Comparison of ENCODE assay signal across 23 cellular contexts in the genomic region with DNA sequence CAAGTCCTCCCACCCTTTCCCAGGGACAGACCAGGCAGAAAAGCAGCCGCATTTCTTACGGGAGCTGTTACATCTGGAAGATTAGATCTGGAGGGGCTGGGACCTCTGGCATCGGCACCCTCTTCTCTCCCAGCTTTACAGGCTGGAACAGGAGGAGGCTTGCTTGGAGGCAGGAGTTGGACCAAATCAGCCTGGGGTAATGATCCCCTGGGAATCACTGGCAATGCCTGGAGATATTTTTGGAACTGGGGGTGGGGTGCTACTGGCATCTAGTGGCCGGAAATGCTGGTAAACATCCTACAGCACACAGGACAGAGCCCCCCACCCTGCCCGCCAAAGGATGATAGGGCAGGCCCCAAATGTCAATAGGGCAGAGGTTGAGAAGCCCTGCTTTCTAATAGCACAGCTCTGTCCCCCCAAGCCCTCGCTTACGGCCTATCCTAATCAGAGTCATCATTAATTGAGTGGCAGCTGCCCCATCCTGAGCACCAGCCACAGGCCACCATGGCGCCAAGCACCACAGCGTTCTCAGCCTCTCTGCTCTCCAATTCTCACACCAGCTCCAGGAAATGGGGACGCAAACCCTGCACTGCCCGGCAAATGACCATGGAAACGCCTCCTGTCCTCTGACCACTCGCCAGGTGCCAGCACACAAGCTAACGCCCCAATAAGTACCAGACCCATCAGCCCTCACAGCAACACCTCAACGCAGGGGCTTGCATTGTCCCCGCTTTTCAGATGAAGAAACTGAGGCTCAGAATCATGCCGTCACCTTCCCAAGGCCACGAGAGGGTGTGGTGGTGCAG. TPM values are rescaled to one million over a fixed set of nuclear protein-coding genes. Genes with fewer than 3 reads are reported as not detected.
DNase-seq lines count a peak whose midpoint lies in the region; ATAC-seq and TF ChIP-seq lines count a peak whose summit lies in the region.
"Had no signal": no experiment of that assay in that cellular context is flagged by ENCODE, and none has a peak within 500 bp of the region (broad histone marks: within the 10 kb centered on the region; RNA-seq: fewer than 3 reads in every experiment).

No MANE protein-coding gene starts in this region.

- no peaks in the 10 kb centered on the region for H3K9me3 ChIP-seq in SJCRH30 (replicated peaks)

- no peak for ATAC-seq in GM23338
- ATAC-seq in foreskin keratinocyte = no peak
- ATAC-seq in GM21717 (IDR thresholded peaks at IDR 0.05; ENCODE audit: unreplicated experiment) = no peak
- ATAC-seq: activated CD4-positive, CD25-positive, alpha-beta regulatory T cell treated with anti-CD3 and anti-CD28 coated beads, Interleukin-2, amount 50 U/mL, for 24 hours; activated T-cell treated with anti-CD3 and anti-CD28 coated beads, Interleukin-2, amount 50 U/mL, for 72 hours; naive thymus-derived CD4-positive, alpha-beta T cell had no signal

- H3F3A ChIP-seq in GM23338 (replicated peaks; ENCODE audit: low read depth) = no peaks in the 10 kb centered on the region

- peaks cover 5% of the 10 kb centered on the region for H3K27me3 Mint-ChIP-seq in GM23338 (ENCODE audit: insufficient read depth, low read depth, poor library complexity)
- peaks cover 34% of the 10 kb centered on the region for H3K27me3 Mint-ChIP-seq in activated naive CD8-positive, alpha-beta T cell treated with anti-CD3 and anti-CD28 coated beads for 36 hours

- H3K79me2 ChIP-seq in GM23338 (replicated peaks; ENCODE audit: insufficient read depth) = no peaks in the 10 kb centered on the region

- H4K20me1 ChIP-seq in GM23338 (replicated peaks; ENCODE audit: insufficient read depth) = no peaks in the 10 kb centered on the region; the same call in 1 of the 2 replicates

- H3K4me1 ChIP-seq in GM23338 (ENCODE audit: insufficient read depth) = peaks cover 6% of the 10 kb centered on the region
- no peaks in the 10 kb centered on the region for H3K4me1 ChIP-seq in SJCRH30
- no peaks in the 10 kb centered on the region for H3K4me1 ChIP-seq in foreskin keratinocyte

- no peak overlapping the region for H3K27ac ChIP-seq in GM23338 (ENCODE audit: low read depth)
- no peak overlapping the region for H3K27ac ChIP-seq in SJCRH30
- no peak overlapping the region for H3K27ac ChIP-seq in foreskin keratinocyte
- H3K27ac ChIP-seq in substantia nigra (ENCODE audit: low read depth, low read length, poor library complexity, severe bottlenecking) = peak overlapping the region; percentile 99

- no peaks in the 10 kb centered on the region for H3K4me1 Mint-ChIP-seq in GM23338
- no peaks in the 10 kb centered on the region for H3K4me1 Mint-ChIP-seq in activated naive CD8-positive, alpha-beta T cell treated with anti-CD3 and anti-CD28 coated beads for 36 hours

- H3K4me2 ChIP-seq in GM23338 = no peak overlapping the region

- no peaks in the 10 kb centered on the region for H3K9me2 ChIP-seq in GM23338 (ENCODE audit: insufficient read depth)

- H3K36me3 Mint-ChIP-seq in GM23338 (ENCODE audit: low read depth) = peaks cover 28% of the 10 kb centered on the region
- no peaks in the 10 kb centered on the region for H3K36me3 Mint-ChIP-seq in activated naive CD8-positive, alpha-beta T cell treated with anti-CD3 and anti-CD28 coated beads for 36 hours
- H3K36me3 Mint-ChIP-seq: activated naive CD4-positive, alpha-beta T cell treated with anti-CD3 and anti-CD28 coated beads, Interleukin-2, amount 50 U/mL, for 24 hours; naive thymus-derived CD4-positive, alpha-beta T cell had no signal

- H3K4me3 Mint-ChIP-seq in GM23338 = no peak overlapping the region
- no peak overlapping the region for H3K4me3 Mint-ChIP-seq in activated naive CD8-positive, alpha-beta T cell treated with anti-CD3 and anti-CD28 coated beads for 36 hours
- H3K4me3 Mint-ChIP-seq: activated naive CD4-positive, alpha-beta T cell treated with anti-CD3 and anti-CD28 coated beads, Interleukin-2, amount 50 U/mL, for 24 hours; activated T-cell treated with anti-CD3 and anti-CD28 coated beads, Interleukin-2, amount 50 U/mL, for 72 hours; dendritic cell treated with granulocyte-macrophage colony-stimulating factor and Interleukin-4, amounts not matched to agents 40 ng/mL and 50 ng/mL, for 4 days had no signal

- no peak overlapping the region for H3K4me3 ChIP-seq in GM23338
- no peak overlapping the region for H3K4me3 ChIP-seq in SJCRH30

- no peak overlapping the region for H2AFZ ChIP-seq in GM23338

- DNase-seq in GM23338 (ENCODE audit: low spot score) = no peak
- DNase-seq in SJCRH30 = peak; percentile 37 to 57
- no peak for DNase-seq in foreskin keratinocyte
- peak in 23 of 49 donors; percentile 10 to 75 (median 33) for DNase-seq in substantia nigra (lab: John Stamatoyannopoulos, UW)
- DNase-seq in activated naive CD8-positive, alpha-beta T cell treated with anti-CD3 and anti-CD28 coated beads for 36 hours = no peak
- no peak for DNase-seq in inferior parietal cortex (ENCODE audit: extremely low spot score)
- DNase-seq: activated CD8-positive, alpha-beta memory T cell treated with anti-CD3 and anti-CD28 coated beads for 24 hours; activated T-cell treated with anti-CD3 and anti-CD28 coated beads, Interleukin-2, amount 50 U/mL, for 72 hours; DMS153; MM.1S; naive thymus-derived CD4-positive, alpha-beta T cell; NCI-H510A; SHP77 treated with DMSO at 0.1 percent for 48 hours; small intestine; stimulated activated CD4-positive, alpha-beta T cell treated with anti-CD3 and anti-CD28 coated beads, Interleukin-4, amount 100 ng/mL, for 24 hours; T-helper 9 cell had no signal

- peak; percentile 26 to 51 for TF ChIP-seq CTCF in GM23338 (conservative IDR thresholded peaks at IDR 0.05; ENCODE audit: low read depth in 2 of 2)
- peak; percentile 19 for TF ChIP-seq CTCF in foreskin keratinocyte (conservative IDR thresholded peaks at IDR 0.05)

- no peak overlapping the region for H3K27ac Mint-ChIP-seq in GM23338
- H3K27ac Mint-ChIP-seq in activated naive CD8-positive, alpha-beta T cell treated with anti-CD3 and anti-CD28 coated beads for 36 hours = no peak overlapping the region
- H3K27ac Mint-ChIP-seq: activated naive CD4-positive, alpha-beta T cell treated with anti-CD3 and anti-CD28 coated beads, Interleukin-2, amount 50 U/mL, for 24 hours; activated T-cell treated with anti-CD3 and anti-CD28 coated beads, Interleukin-2, amount 50 U/mL, for 72 hours; dendritic cell treated with granulocyte-macrophage colony-stimulating factor and Interleukin-4, amounts not matched to agents 40 ng/mL and 50 ng/mL, for 4 days; naive thymus-derived CD4-positive, alpha-beta T cell had no signal

- H3K27me3 ChIP-seq in GM23338 (ENCODE audit: insufficient read depth) (peaks cover 31% of the 10 kb centered on the region), SJCRH30 (peaks cover 38% of the 10 kb centered on the region), foreskin keratinocyte (peaks cover 36% of the 10 kb centered on the region)

- H3K36me3 ChIP-seq in GM23338 (ENCODE audit: insufficient read depth) = no peaks in the 10 kb centered on the region
- no peaks in the 10 kb centered on the region for H3K36me3 ChIP-seq in SJCRH30

- peaks cover 87% of the 10 kb centered on the region for H3K9me3 Mint-ChIP-seq in GM23338
- no peaks in the 10 kb centered on the region for H3K9me3 Mint-ChIP-seq in activated naive CD8-positive, alpha-beta T cell treated with anti-CD3 and anti-CD28 coated beads for 36 hours
- H3K9me3 Mint-ChIP-seq: activated naive CD4-positive, alpha-beta T cell treated with anti-CD3 and anti-CD28 coated beads, Interleukin-2, amount 50 U/mL, for 24 hours; activated T-cell treated with anti-CD3 and anti-CD28 coated beads, Interleukin-2, amount 50 U/mL, for 72 hours; dendritic cell treated with granulocyte-macrophage colony-stimulating factor and Interleukin-4, amounts not matched to agents 40 ng/mL and 50 ng/mL, for 4 days had no signal

TF ChIP-seq in GM23338, 12 proteins besides CTCF, POLR2A, EP300 and RAD21 (continues in another document):
- TF ChIP-seq JUNB (IDR thresholded peaks at IDR 0.05; ENCODE audit: unreplicated experiment) (no peak), EZH2 (IDR thresholded peaks at IDR 0.05; ENCODE audit: low read depth, unreplicated experiment) (no peak), ZNF114 (CRISPR knock-in tag; IDR thresholded peaks at IDR 0.05) (no peak)

RNA-seq across cellular contexts. Expression of gene LRRC4B, which starts 20.6 kb away (rescaled TPM):
- 12.8 and 13.2 TPM in 2 replicates for total RNA-seq in GM23338 (2014; rRNA removed; shearing (Covaris generic))
- polyA plus RNA-seq in GM23338 (2016; fragmentation: Nextera tagmentation; extraction: Ambion mirVana) = 2.0 and 2.2 TPM in 2 replicates
- 0.02 and 0.13 TPM in 2 replicates for total RNA-seq in SJCRH30 (2014; rRNA removed; shearing (Covaris generic))
- total RNA-seq in foreskin keratinocyte = not detected in 2 replicates
- polyA plus RNA-seq in foreskin keratinocyte = not detected in 2 replicates
- total RNA-seq in activated naive CD8-positive, alpha-beta T cell treated with anti-CD3 and anti-CD28 coated beads for 36 hours = not detected
- total RNA-seq: lung microvascular endothelial cell; naive thymus-derived CD4-positive, alpha-beta T cell had no signal
- polyA plus RNA-seq: naive thymus-derived CD4-positive, alpha-beta T cell had no signal

RNA-seq across cellular contexts. Expression of gene ASPDH, which starts 33.9 kb away (rescaled TPM):
- not detected in 2 replicates for total RNA-seq in GM23338 (2014; rRNA removed; shearing (Covaris generic))
- polyA plus RNA-seq in GM23338 (2016; fragmentation: Nextera tagmentation; extraction: Ambion mirVana) (not detected in 2 replicates), foreskin keratinocyte (not detected in 2 replicates)
- not detected in 2 replicates for total RNA-seq in SJCRH30 (2014; rRNA removed; shearing (Covaris generic))
- not detected in 2 replicates for total RNA-seq in foreskin keratinocyte
- not detected for total RNA-seq in activated naive CD8-positive, alpha-beta T cell treated with anti-CD3 and anti-CD28 coated beads for 36 hours
- total RNA-seq: activated T-cell treated with anti-CD3 and anti-CD28 coated beads, Interleukin-2, amount 50 U/mL, for 72 hours; epithelial cell of proximal tubule; lung microvascular endothelial cell; naive thymus-derived CD4-positive, alpha-beta T cell had no signal
- polyA plus RNA-seq: BJ; naive thymus-derived CD4-positive, alpha-beta T cell had no signal

RNA-seq across cellular contexts. Expression of gene JOSD2, which starts 36.6 kb away (rescaled TPM):
- total RNA-seq in GM23338 (2014; rRNA removed; shearing (Covaris generic)) = 1.2 and 5.8 TPM in 2 replicates
- polyA plus RNA-seq in GM23338 (2016; fragmentation: Nextera tagmentation; extraction: Ambion mirVana) = 3.3 and 4.1 TPM in 2 replicates
- total RNA-seq in SJCRH30 (2014; rRNA removed; shearing (Covaris generic)) = 17.7 and 23.8 TPM in 2 replicates
- total RNA-seq in foreskin keratinocyte = 36.5 and 51.0 TPM in 2 replicates
- 69.8 and 94.1 TPM in 2 replicates for polyA plus RNA-seq in foreskin keratinocyte
- 10 to 100 TPM; 26.2 to 27.0 TPM for total RNA-seq in activated naive CD8-positive, alpha-beta T cell treated with anti-CD3 and anti-CD28 coated beads for 36 hours

Comparison
In these comparisons a context has a peak if more than half of its experiments do, and no peak if none do; other contexts are left out.
1. DNase-seq: peak in SJCRH30 (2 of 2); none in GM23338 (single experiment), foreskin keratinocyte (0 of 2), activated naive CD8-positive, alpha-beta T cell treated with anti-CD3 and anti-CD28 coated beads for 36 hours (single experiment) and inferior parietal cortex (single experiment).
2. RNA of gene LRRC4B, which starts 20.6 kb away (total RNA-seq): 12.8 to 13.2 TPM in GM23338; 0.02 to 0.13 TPM in SJCRH30, not detected in foreskin keratinocyte and not detected in activated naive CD8-positive, alpha-beta T cell treated with anti-CD3 and anti-CD28 coated beads for 36 hours; every median in the first group is over 10 times any median in the second.